In the genomic region with DNA sequence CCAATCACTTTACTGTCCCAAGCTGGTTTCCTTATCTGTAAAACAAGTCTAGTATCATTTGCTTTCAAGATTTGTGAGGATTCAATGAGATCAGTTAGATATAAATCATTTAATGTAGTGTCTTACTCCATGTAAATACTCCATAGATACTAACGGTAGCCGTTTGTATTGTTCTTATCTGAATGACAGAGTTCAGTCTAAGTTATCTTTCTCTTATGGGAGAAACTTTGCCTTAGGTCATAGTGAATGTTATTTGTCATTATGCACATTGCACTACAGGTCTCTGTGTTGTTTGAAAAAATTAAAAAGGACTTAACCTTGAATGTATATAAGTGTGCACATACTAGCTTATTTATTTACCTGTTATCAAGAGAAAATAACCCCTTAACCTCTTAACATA, we compare ENCODE assay signal across 1 cellular context.
TF ChIP-seq lines count a peak whose summit lies in the region.

No MANE protein-coding gene starts in this region.

TF ChIP-seq in GM12878, 131 proteins besides CTCF, POLR2A, EP300 and RAD21:
- TF ChIP-seq POLR2AphosphoS5 (IDR thresholded peaks at IDR 0.05; ENCODE audit: low read length) (no peak), FOXM1 (IDR thresholded peaks at IDR 0.05; ENCODE audit: low read depth, low read length) (no peak), TCF12 (IDR thresholded peaks at IDR 0.05; ENCODE audit: low read depth, low read length) (no peak), SPI1 (IDR thresholded peaks at IDR 0.05; ENCODE audit: borderline replicate concordance, insufficient read depth, low read depth, low read length) (no peak), BCLAF1 (IDR thresholded peaks at IDR 0.05) (no peak), MTA3 (IDR thresholded peaks at IDR 0.05; ENCODE audit: borderline replicate concordance, low read length) (no peak)
- TF ChIP-seq, protein P1, sequence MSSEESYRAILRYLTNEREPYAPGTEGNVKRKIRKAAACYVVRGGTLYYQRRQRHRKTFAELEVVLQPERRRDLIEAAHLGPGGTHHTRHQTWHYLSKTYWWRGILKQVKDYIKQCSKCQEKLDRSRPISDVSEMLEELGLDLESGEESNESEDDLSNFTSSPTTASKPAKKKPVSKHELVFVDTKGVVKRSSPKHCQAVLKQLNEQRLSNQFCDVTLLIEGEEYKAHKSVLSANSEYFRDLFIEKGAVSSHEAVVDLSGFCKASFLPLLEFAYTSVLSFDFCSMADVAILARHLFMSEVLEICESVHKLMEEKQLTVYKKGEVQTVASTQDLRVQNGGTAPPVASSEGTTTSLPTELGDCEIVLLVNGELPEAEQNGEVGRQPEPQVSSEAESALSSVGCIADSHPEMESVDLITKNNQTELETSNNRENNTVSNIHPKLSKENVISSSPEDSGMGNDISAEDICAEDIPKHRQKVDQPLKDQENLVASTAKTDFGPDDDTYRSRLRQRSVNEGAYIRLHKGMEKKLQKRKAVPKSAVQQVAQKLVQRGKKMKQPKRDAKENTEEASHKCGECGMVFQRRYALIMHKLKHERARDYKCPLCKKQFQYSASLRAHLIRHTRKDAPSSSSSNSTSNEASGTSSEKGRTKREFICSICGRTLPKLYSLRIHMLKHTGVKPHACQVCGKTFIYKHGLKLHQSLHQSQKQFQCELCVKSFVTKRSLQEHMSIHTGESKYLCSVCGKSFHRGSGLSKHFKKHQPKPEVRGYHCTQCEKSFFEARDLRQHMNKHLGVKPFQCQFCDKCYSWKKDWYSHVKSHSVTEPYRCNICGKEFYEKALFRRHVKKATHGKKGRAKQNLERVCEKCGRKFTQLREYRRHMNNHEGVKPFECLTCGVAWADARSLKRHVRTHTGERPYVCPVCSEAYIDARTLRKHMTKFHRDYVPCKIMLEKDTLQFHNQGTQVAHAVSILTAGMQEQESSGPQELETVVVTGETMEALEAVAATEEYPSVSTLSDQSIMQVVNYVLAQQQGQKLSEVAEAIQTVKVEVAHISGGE (CRISPR knock-in tag; IDR thresholded peaks at IDR 0.05) = no peak
